9 cellular contexts compared by ENCODE assay signal in genomic region chr5:2750758-2751464, GRCh38. TPM values are rescaled to one million over a fixed set of nuclear protein-coding genes. Genes with fewer than 3 reads are reported as not detected.
DNase-seq lines count a peak whose midpoint lies in the region; ATAC-seq and TF ChIP-seq lines count a peak whose summit lies in the region.
"Had no signal": no experiment of that assay in that cellular context is flagged by ENCODE, and none has a peak within 500 bp of the region (broad histone marks: within the 10 kb centered on the region; RNA-seq: fewer than 3 reads in every experiment).

No MANE protein-coding gene starts in this region.

- no peaks in the 10 kb centered on the region for H4K20me1 ChIP-seq in OCI-LY7 (ENCODE audit: insufficient read depth, low read length)

- H3K27ac Mint-ChIP-seq in activated naive CD8-positive, alpha-beta T cell treated with anti-CD3 and anti-CD28 coated beads, Interleukin-2, amount 50 U/mL, for 24 hours: no peak overlapping the region

- H3K36me3 Mint-ChIP-seq in activated naive CD8-positive, alpha-beta T cell treated with anti-CD3 and anti-CD28 coated beads, Interleukin-2, amount 50 U/mL, for 24 hours (ENCODE audit: low read depth): peaks cover 9% of the 10 kb centered on the region

- no peaks in the 10 kb centered on the region for H3K9me3 Mint-ChIP-seq in activated naive CD8-positive, alpha-beta T cell treated with anti-CD3 and anti-CD28 coated beads, Interleukin-2, amount 50 U/mL, for 24 hours
- H3K9me3 Mint-ChIP-seq: activated CD4-positive, alpha-beta T cell treated with anti-CD3 and anti-CD28 coated beads, Interleukin-2, amount 10 ng/mL, durations not matched to agents 7 days and 5 days had no signal

- peaks cover 57% of the 10 kb centered on the region for H3K27me3 Mint-ChIP-seq in activated naive CD8-positive, alpha-beta T cell treated with anti-CD3 and anti-CD28 coated beads, Interleukin-2, amount 50 U/mL, for 24 hours

- no peaks in the 10 kb centered on the region for H3K79me2 ChIP-seq in OCI-LY7 (ENCODE audit: insufficient read depth, low read depth, low read length)

- no peaks in the 10 kb centered on the region for H3K4me1 ChIP-seq in OCI-LY7 (ENCODE audit: insufficient read depth, low read length, poor library complexity, severe bottlenecking)

- no peak overlapping the region for H3K4me3 Mint-ChIP-seq in activated naive CD8-positive, alpha-beta T cell treated with anti-CD3 and anti-CD28 coated beads, Interleukin-2, amount 50 U/mL, for 24 hours

- ATAC-seq in left ventricle myocardium superior (peak; percentile 4), HG02970 (IDR thresholded peaks at IDR 0.05; ENCODE audit: low FRiP score, unreplicated experiment) (no peak), GM19455 (IDR thresholded peaks at IDR 0.05; ENCODE audit: unreplicated experiment) (no peak)
- no peak for ATAC-seq in activated naive CD8-positive, alpha-beta T cell treated with anti-CD3 and anti-CD28 coated beads, Interleukin-2, amount 50 U/mL, for 24 hours

- H3K4me1 Mint-ChIP-seq in activated naive CD8-positive, alpha-beta T cell treated with anti-CD3 and anti-CD28 coated beads, Interleukin-2, amount 50 U/mL, for 24 hours: peaks cover 7% of the 10 kb centered on the region

- H3K9me2 ChIP-seq in OCI-LY7 (ENCODE audit: insufficient read depth, low read length): no peaks in the 10 kb centered on the region

- no peak overlapping the region for H2AFZ ChIP-seq in OCI-LY7 (ENCODE audit: low read length)

- H3K4me3 ChIP-seq in H7 (ENCODE audit: insufficient read depth, low read depth, low read length) (peak overlapping the region; percentile 77), OCI-LY7 (ENCODE audit: low read depth, low read length, poor library complexity, severe bottlenecking) (no peak overlapping the region)

- H3K36me3 ChIP-seq in H7 (replicated peaks; ENCODE audit: control insufficient read depth, insufficient read depth, low read length): no peaks in the 10 kb centered on the region
- H3K36me3 ChIP-seq in OCI-LY7 (ENCODE audit: insufficient read depth, low read length): no peaks in the 10 kb centered on the region

- POLR2A ChIA-PET in OCI-LY7 (lab: Charles Lee): no interaction called here

- BruUV-seq in OCI-LY7 (replicated peaks; lab: Mats Ljungman, UMichigan): no TSS peak

- peaks cover 70% of the 10 kb centered on the region for H3K27me3 ChIP-seq in H7 (ENCODE audit: control insufficient read depth, insufficient read depth, low read length)

- H3K27ac ChIP-seq in VCaP: peak overlapping the region; percentile 74
- no peak overlapping the region for H3K27ac ChIP-seq in OCI-LY7 (ENCODE audit: low read depth, low read length, poor library complexity, severe bottlenecking)

- TF ChIP-seq CTCF in VCaP (conservative IDR thresholded peaks at IDR 0.05) (no peak), OCI-LY7 (conservative IDR thresholded peaks at IDR 0.05; ENCODE audit: low read length) (no peak)

- H3K9me3 ChIP-seq in OCI-LY7 (ENCODE audit: low read length): no peaks in the 10 kb centered on the region

- intact Hi-C loops in left ventricle myocardium superior (cut with micrococcal nuclease) (no loop called here), OCI-LY7 (cut with micrococcal nuclease; ENCODE audit: unreplicated experiment) (no loop called here)

- H3K4me2 ChIP-seq in OCI-LY7 (ENCODE audit: low read length): no peak overlapping the region

- DNase-seq in H7: peak; percentile 63
- no peak for DNase-seq in left ventricle myocardium superior
- peak; percentile 50 for DNase-seq in retina
- DNase-seq in OCI-LY7 (ENCODE audit: low spot score): no peak
- no peak for DNase-seq in activated naive CD8-positive, alpha-beta T cell treated with anti-CD3 and anti-CD28 coated beads, Interleukin-2, amount 50 U/mL, for 24 hours
- DNase-seq: activated CD4-positive, alpha-beta T cell treated with anti-CD3 and anti-CD28 coated beads, Interleukin-2, amount 10 ng/mL, durations not matched to agents 7 days and 5 days had no signal

- CTCF ChIA-PET in OCI-LY7 (lab: Charles Lee; ENCODE audit: unreplicated experiment): no interaction called here

RNA-seq across cellular contexts. Expression of gene IRX2, which starts 0.6 kb away (rescaled TPM):
- 51.4 and 74.9 TPM in 2 replicates for total RNA-seq in H7 (2014; rRNA removed; shearing (Covaris generic))
- 3.1 TPM for total RNA-seq in left ventricle myocardium superior
- total RNA-seq in OCI-LY7 (2014; rRNA removed; shearing (Covaris generic)): not detected in 2 replicates
- not detected in 2 replicates for total RNA-seq in OCI-LY7 (2022)
- total RNA-seq: activated CD4-positive, alpha-beta T cell treated with anti-CD3 and anti-CD28 coated beads, Interleukin-2, amount 10 ng/mL, durations not matched to agents 7 days and 5 days had no signal

Comparison
In these comparisons a context has a peak if more than half of its experiments do, and no peak if none do; other contexts are left out.
1. DNase-seq: peak in H7 (single experiment) and retina (single experiment); none in left ventricle myocardium superior (single experiment), OCI-LY7 (single experiment) and activated naive CD8-positive, alpha-beta T cell treated with anti-CD3 and anti-CD28 coated beads, Interleukin-2, amount 50 U/mL, for 24 hours (single experiment).
2. RNA of gene IRX2, which starts 0.6 kb away (total RNA-seq): 51.4 to 74.9 TPM in H7; 3.1 TPM in left ventricle myocardium superior (single experiment) and not detected in OCI-LY7; every median in the first group is over 10 times any median in the second.